Comparison of ENCODE assay signal across 1 cellular context in genomic region chr18:39611381-39612090, GRCh38.
TF ChIP-seq lines count a peak whose summit lies in the region.

No MANE protein-coding gene starts in this region.

TF ChIP-seq in GM23338, 12 proteins besides CTCF, POLR2A, EP300 and RAD21:
- TF ChIP-seq REST (IDR thresholded peaks at IDR 0.05; ENCODE audit: unreplicated experiment) (no peak), EZH2 (IDR thresholded peaks at IDR 0.05; ENCODE audit: low read depth, unreplicated experiment) (no peak), JUNB (IDR thresholded peaks at IDR 0.05; ENCODE audit: unreplicated experiment) (no peak), ZNF114 (CRISPR knock-in tag; IDR thresholded peaks at IDR 0.05) (no peak), NANOG (IDR thresholded peaks at IDR 0.05; ENCODE audit: borderline replicate concordance) (no peak), CREB1 (CRISPR knock-in tag; IDR thresholded peaks at IDR 0.05; ENCODE audit: low read depth) (no peak), ZNF331 (CRISPR knock-in tag; IDR thresholded peaks at IDR 0.05; ENCODE audit: low read depth) (no peak), STAT1 (IDR thresholded peaks at IDR 0.05; ENCODE audit: unreplicated experiment) (no peak), EZH2phosphoT487 (IDR thresholded peaks at IDR 0.05; ENCODE audit: unreplicated experiment) (no peak), ZNF462 (CRISPR knock-in tag; IDR thresholded peaks at IDR 0.05) (no peak), POLR2AphosphoS5 (IDR thresholded peaks at IDR 0.05; ENCODE audit: low read depth) (no peak), ETS1 (IDR thresholded peaks at IDR 0.05) (no peak)
